In the genomic region with DNA sequence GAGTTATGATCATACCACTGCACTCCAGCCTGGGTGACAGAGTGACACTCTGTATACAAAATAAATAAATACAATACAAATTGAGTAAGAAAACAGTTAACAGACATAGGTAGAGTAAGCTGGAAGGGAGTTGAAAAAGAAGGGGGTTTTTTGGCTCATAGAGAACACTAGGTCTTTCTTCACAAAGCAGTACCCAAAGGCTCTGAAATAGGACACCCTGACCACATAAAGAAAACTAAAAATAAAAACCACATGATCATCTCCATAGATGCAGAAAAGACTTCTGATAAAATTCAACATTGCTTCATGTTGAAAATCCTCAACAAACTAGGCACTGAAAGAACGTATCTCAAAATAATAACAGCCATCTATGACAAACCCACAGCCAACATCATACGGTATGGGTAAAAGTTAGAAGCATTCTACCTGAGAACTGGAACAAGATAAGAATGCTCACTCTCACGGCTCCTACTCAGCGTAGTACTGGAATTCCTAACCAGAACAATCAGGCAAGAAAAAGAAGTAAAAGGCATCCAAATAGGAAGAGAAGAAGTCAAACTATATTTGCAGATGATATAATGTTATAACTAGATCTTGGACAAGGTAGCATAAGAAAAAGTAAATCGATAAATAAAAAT, we compare ENCODE assay signal across 23 cellular contexts. TPM values are rescaled to one million over a fixed set of nuclear protein-coding genes. Genes with fewer than 3 reads are reported as not detected.
DNase-seq lines count a peak whose midpoint lies in the region; ATAC-seq and TF ChIP-seq lines count a peak whose summit lies in the region.
"Had no signal": no experiment of that assay in that cellular context is flagged by ENCODE, and none has a peak within 500 bp of the region (broad histone marks: within the 10 kb centered on the region; RNA-seq: fewer than 3 reads in every experiment).

No MANE protein-coding gene starts in this region.

- no peaks in the 10 kb centered on the region for H3K27me3 Mint-ChIP-seq in chondrocyte (ENCODE audit: low read depth)
- H3K27me3 Mint-ChIP-seq: central memory CD8-positive, alpha-beta T cell had no signal

- in situ Hi-C loops in GM13977 (cut with MboI; ENCODE audit: low pct_unique_long_range_greater_than_20kb, low sequenced_read_pairs, unreplicated experiment), result no loop called here

- DNase-seq in GM13977 (ENCODE audit: low spot score), result peak; percentile 30
- DNase-seq in MV-4-11 (lab: John Stamatoyannopoulos, UW), result peak; percentile 2
- DNase-seq in chondrocyte (ENCODE audit: low spot score), result no peak
- DNase-seq in myocyte (ENCODE audit: low read depth), result peak; percentile 60
- no peak for DNase-seq in foreskin keratinocyte
- DNase-seq in nucleus accumbens (lab: John Stamatoyannopoulos, UW), result no peak
- DNase-seq: COR-L47; effector CD8-positive, alpha-beta T cell; esophagus squamous epithelium; GOT3; hypothalamus; kidney glomerular epithelial cell; mesendoderm; NCI-H2029 treated with DMSO at 0.1 percent for 48 hours; psoas muscle; small intestine; stimulated activated CD4-positive, alpha-beta T cell treated with anti-CD3 and anti-CD28 coated beads, Interleukin-4, amount 100 ng/mL, for 24 hours; SW 1271 had no signal

- peaks cover 2% of the 10 kb centered on the region for H3K36me3 Mint-ChIP-seq in chondrocyte (ENCODE audit: low read depth)

- peaks cover 6% of the 10 kb centered on the region for H3K9me3 Mint-ChIP-seq in chondrocyte (ENCODE audit: low read depth)
- H3K9me3 Mint-ChIP-seq: central memory CD8-positive, alpha-beta T cell; nephron had no signal

- TF ChIP-seq CTCF in GM13977 (IDR thresholded peaks at IDR 0.05; ENCODE audit: extremely low read depth, insufficient read depth, missing control alignments), result no peak
- TF ChIP-seq CTCF in chondrocyte (IDR thresholded peaks at IDR 0.05), result no peak
- TF ChIP-seq CTCF in foreskin keratinocyte (conservative IDR thresholded peaks at IDR 0.05), result no peak

- H3K27ac ChIP-seq in foreskin keratinocyte, result no peak overlapping the region
- H3K27ac ChIP-seq: esophagus squamous epithelium, psoas muscle, upper lobe of left lung had no signal

- peaks cover 11% of the 10 kb centered on the region for H3K4me1 Mint-ChIP-seq in chondrocyte (ENCODE audit: low read depth)
- H3K4me1 Mint-ChIP-seq: central memory CD8-positive, alpha-beta T cell had no signal

- ATAC-seq in GM19452 (IDR thresholded peaks at IDR 0.05; ENCODE audit: unreplicated experiment), result no peak
- ATAC-seq in foreskin keratinocyte, result no peak
- no peak for ATAC-seq in HG03469 (IDR thresholded peaks at IDR 0.05; ENCODE audit: unreplicated experiment)
- ATAC-seq: psoas muscle had no signal

- peak overlapping the region; percentile 13 for H3K27ac Mint-ChIP-seq in chondrocyte (ENCODE audit: unreplicated experiment)

- no peak overlapping the region for H3K4me3 Mint-ChIP-seq in chondrocyte (ENCODE audit: unreplicated experiment)
- H3K4me3 Mint-ChIP-seq: central memory CD8-positive, alpha-beta T cell; nephron had no signal

- H3K4me1 ChIP-seq in foreskin keratinocyte, result no peaks in the 10 kb centered on the region
- H3K4me1 ChIP-seq: esophagus squamous epithelium, upper lobe of left lung had no signal

- no peaks in the 10 kb centered on the region for H3K27me3 ChIP-seq in foreskin keratinocyte
- H3K27me3 ChIP-seq: esophagus squamous epithelium, upper lobe of left lung had no signal

RNA-seq across cellular contexts. Expression of gene TOMM6, which starts 48.6 kb away (rescaled TPM):
- 96.1 to 129 TPM (median 97.6 TPM) in 3 replicates for total RNA-seq in chondrocyte
- total RNA-seq in myocyte, result 101 and 115 TPM in 2 replicates
- polyA plus RNA-seq in myocyte (2012), result 210 TPM
- total RNA-seq in foreskin keratinocyte, result 223 and 285 TPM in 2 replicates
- 453 and 519 TPM in 2 replicates for polyA plus RNA-seq in foreskin keratinocyte

RNA-seq across cellular contexts. Expression of gene PRICKLE4, which starts 55.6 kb away (rescaled TPM):
- total RNA-seq in chondrocyte, result 3.1 to 5.9 TPM (median 3.6 TPM) in 3 replicates
- 1.3 and 3.5 TPM in 2 replicates for total RNA-seq in myocyte
- polyA plus RNA-seq in myocyte (2012), result 1.2 TPM
- 0.42 and 0.61 TPM in 2 replicates for total RNA-seq in foreskin keratinocyte
- polyA plus RNA-seq in foreskin keratinocyte, result 0.18 and 0.55 TPM in 2 replicates

RNA-seq across cellular contexts. Expression of gene FRS3, which starts 56.4 kb away (rescaled TPM):
- total RNA-seq in chondrocyte, result 3.0 to 3.8 TPM (median 3.3 TPM) in 3 replicates
- total RNA-seq in myocyte, result 2.0 and 3.5 TPM in 2 replicates
- polyA plus RNA-seq in myocyte (2012), result 4.0 TPM
- total RNA-seq in foreskin keratinocyte, result 2.2 and 2.6 TPM in 2 replicates
- 2.7 and 2.8 TPM in 2 replicates for polyA plus RNA-seq in foreskin keratinocyte

RNA-seq across cellular contexts. Expression of gene USP49, which starts 59.0 kb away (rescaled TPM):
- 3.4 to 5.2 TPM (median 3.5 TPM) in 3 replicates for total RNA-seq in chondrocyte
- total RNA-seq in myocyte, result 2.2 and 3.1 TPM in 2 replicates
- 3.0 TPM for polyA plus RNA-seq in myocyte (2012)
- 1.1 and 1.3 TPM in 2 replicates for total RNA-seq in foreskin keratinocyte
- polyA plus RNA-seq in foreskin keratinocyte, result 0.27 and 0.35 TPM in 2 replicates

Comparison
In these comparisons a context has a peak if more than half of its experiments do, and no peak if none do; other contexts are left out.
1. DNase-seq: peak in GM13977 (single experiment), MV-4-11 (single experiment) and myocyte (single experiment); none in chondrocyte (single experiment), foreskin keratinocyte (0 of 2) and nucleus accumbens (0 of 56).